ENCODE assay signal across 1 cellular context in the genomic region with DNA sequence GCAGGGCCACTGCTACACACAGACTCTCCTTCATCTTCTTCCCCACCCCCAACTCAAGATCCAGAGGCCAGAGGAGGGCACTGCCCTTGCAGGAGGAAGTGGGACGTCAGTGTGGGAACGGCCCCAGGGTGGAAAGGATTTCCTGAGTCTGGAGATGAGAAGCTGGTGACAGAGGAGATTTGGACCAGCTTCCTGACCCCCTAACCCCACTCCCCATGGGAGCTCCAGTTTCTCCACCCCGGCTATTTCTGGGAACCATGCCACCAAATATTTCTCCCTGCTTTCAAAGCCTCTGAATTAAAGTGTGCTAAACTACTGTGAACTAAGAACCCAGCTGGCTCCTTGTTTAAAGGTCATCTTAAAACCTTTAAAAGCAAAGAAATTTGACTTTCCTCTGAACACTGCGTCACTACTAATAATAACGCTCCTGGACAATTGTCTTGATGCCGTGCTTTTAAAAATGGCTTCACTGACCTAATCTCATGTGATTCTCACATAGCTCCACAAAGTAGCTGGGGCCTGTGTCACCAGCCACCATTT.
TF ChIP-seq lines count a peak whose summit lies in the region.

No MANE protein-coding gene starts in this region.

TF ChIP-seq in A549, 52 proteins besides CTCF, POLR2A, EP300 and RAD21 (continued from another document):
- TF ChIP-seq REST (IDR thresholded peaks at IDR 0.05) (no peak), EHMT2 (IDR thresholded peaks at IDR 0.05; ENCODE audit: low read depth) (no peak), EHF (CRISPR knock-in tag; IDR thresholded peaks at IDR 0.05) (no peak), HOXB5 (CRISPR knock-in tag; IDR thresholded peaks at IDR 0.05) (no peak), CBX2 (IDR thresholded peaks at IDR 0.05; ENCODE audit: borderline replicate concordance, low read depth) (no peak), USF2 (IDR thresholded peaks at IDR 0.05) (no peak), HEYL (CRISPR knock-in tag; IDR thresholded peaks at IDR 0.05) (no peak), ZNF302 (CRISPR knock-in tag; IDR thresholded peaks at IDR 0.05) (no peak)
